Comparison of ENCODE assay signal across 8 cellular contexts in genomic region chr17:64357191-64357981, GRCh38. TPM values are rescaled to one million over a fixed set of nuclear protein-coding genes. Genes with fewer than 3 reads are reported as not detected.
A peak's percentile ranks its signal among the peaks of the same experiment; 100 is the strongest.
DNase-seq lines count a peak whose midpoint lies in the region; ATAC-seq and TF ChIP-seq lines count a peak whose summit lies in the region.

No MANE protein-coding gene starts in this region.

- intact Hi-C loops in activated T-helper 2 cell treated with anti-CD3 and anti-CD28 coated beads, Interferon-gamma antibody, Interleukin-2, Interleukin-4, amounts not matched to agents 10 μg/mL and 5 μg/mL and 100 μg/mL, durations not matched to agents 14 hours and 24 hours and 36 hours (cut with micrococcal nuclease) = no loop called here
- intact Hi-C loops in A673 (cut with micrococcal nuclease; ENCODE audit: unreplicated experiment) = no loop called here

- no peaks in the 10 kb centered on the region for H3K36me3 Mint-ChIP-seq in activated T-helper 2 cell treated with anti-CD3 and anti-CD28 coated beads, Interferon-gamma antibody, Interleukin-2, Interleukin-4, amounts not matched to agents 10 μg/mL and 5 μg/mL and 100 μg/mL, durations not matched to agents 14 hours and 24 hours and 36 hours (ENCODE audit: low read depth)

- H3K9me3 ChIP-seq in HEK293 (ENCODE audit: control insufficient read depth, insufficient read depth, low read depth, low read length) = no peaks in the 10 kb centered on the region
- no peaks in the 10 kb centered on the region for H3K9me3 ChIP-seq in SJSA1 (replicated peaks)
- no peaks in the 10 kb centered on the region for H3K9me3 ChIP-seq in A673 (ENCODE audit: low read depth, low read length, poor library complexity, severe bottlenecking)

- H3K27me3 ChIP-seq in SJSA1 (replicated peaks) = peaks cover 8% of the 10 kb centered on the region; the same call in 1 of the 2 replicates
- H3K27me3 ChIP-seq in A673 (replicated peaks; ENCODE audit: insufficient read depth, low read depth, low read length, poor library complexity) = no peaks in the 10 kb centered on the region

- no TSS peak for BruUV-seq in A673 (replicated peaks; lab: Mats Ljungman, UMichigan)

- H3K36me3 ChIP-seq in HEK293 (ENCODE audit: control insufficient read depth in 2 of 2, insufficient read depth in 1 of 2, low read length in 2 of 2) (no peaks in the 10 kb centered on the region), SJSA1 (no peaks in the 10 kb centered on the region), A673 (ENCODE audit: insufficient read depth, low read length, poor library complexity, severe bottlenecking) (no peaks in the 10 kb centered on the region)

- H3K9me3 Mint-ChIP-seq in activated T-helper 2 cell treated with anti-CD3 and anti-CD28 coated beads, Interferon-gamma antibody, Interleukin-2, Interleukin-4, amounts not matched to agents 10 μg/mL and 5 μg/mL and 100 μg/mL, durations not matched to agents 14 hours and 24 hours and 36 hours = no peaks in the 10 kb centered on the region

- peaks cover 4% of the 10 kb centered on the region for H3K27me3 Mint-ChIP-seq in activated T-helper 2 cell treated with anti-CD3 and anti-CD28 coated beads, Interferon-gamma antibody, Interleukin-2, Interleukin-4, amounts not matched to agents 10 μg/mL and 5 μg/mL and 100 μg/mL, durations not matched to agents 14 hours and 24 hours and 36 hours (ENCODE audit: low read depth)

- H3K27ac Mint-ChIP-seq in activated T-helper 2 cell treated with anti-CD3 and anti-CD28 coated beads, Interferon-gamma antibody, Interleukin-2, Interleukin-4, amounts not matched to agents 10 μg/mL and 5 μg/mL and 100 μg/mL, durations not matched to agents 14 hours and 24 hours and 36 hours = no peak overlapping the region

- POLR2A ChIA-PET in HEK293 (lab: Yijun Ruan, JAX) (no interaction called here), A673 (lab: Charles Lee; ENCODE audit: low non-redundant PET) (no interaction called here)

- no peak overlapping the region for H3K27ac ChIP-seq in HEK293 (ENCODE audit: extremely low read depth, low read depth, low read length)
- no peak overlapping the region for H3K27ac ChIP-seq in SJSA1
- peak overlapping the region in 19 of 21 experiments; percentile 5 to 76 (median 56) for H3K27ac ChIP-seq in skin epidermis
- no peak overlapping the region for H3K27ac ChIP-seq in A673 (ENCODE audit: low read depth, low read length, poor library complexity, severe bottlenecking)

- H3K4me1 ChIP-seq in HEK293 (ENCODE audit: control insufficient read depth, insufficient read depth, low read length) (no peaks in the 10 kb centered on the region), SJSA1 (replicated peaks) (peaks cover 14% of the 10 kb centered on the region), A673 (ENCODE audit: insufficient read depth, low read length, poor library complexity, severe bottlenecking) (no peaks in the 10 kb centered on the region)

- H3K4me3 Mint-ChIP-seq in activated T-helper 2 cell treated with anti-CD3 and anti-CD28 coated beads, Interferon-gamma antibody, Interleukin-2, Interleukin-4, amounts not matched to agents 10 μg/mL and 5 μg/mL and 100 μg/mL, durations not matched to agents 14 hours and 24 hours and 36 hours (ENCODE audit: low read depth) = no peak overlapping the region

- ATAC-seq in GM21515 (IDR thresholded peaks at IDR 0.05; ENCODE audit: unreplicated experiment) = no peak

- CTCF ChIA-PET in HEK293 (lab: Yijun Ruan, JAX) (interaction anchor here (0.9 to 1.0 kb wide), 4 partner anchors 12 to 417 kb away, joined by 3 to 5 read pairs (median 4); no protein-coding TSS in a partner anchor), A673 (lab: Charles Lee) (no interaction called here)

- TF ChIP-seq CTCF in HEK293 (tag by site-specific recombination; IDR thresholded peaks at IDR 0.05) = no peak
- TF ChIP-seq CTCF in fibroblast of villous mesenchyme (IDR thresholded peaks at IDR 0.05; ENCODE audit: insufficient read depth, low read depth, low read length) = peak; percentile 4
- no peak for TF ChIP-seq CTCF in A673 (conservative IDR thresholded peaks at IDR 0.05; ENCODE audit: low read depth, low read length)

- H3K4me3 ChIP-seq in HEK293 (ENCODE audit: low read depth, low read length) = no peak overlapping the region
- no peak overlapping the region for H3K4me3 ChIP-seq in SJSA1
- H3K4me3 ChIP-seq in fibroblast of villous mesenchyme (ENCODE audit: low read depth, low read length) = no peak overlapping the region
- no peak overlapping the region for H3K4me3 ChIP-seq in skin epidermis
- H3K4me3 ChIP-seq in A673 (ENCODE audit: low read depth, low read length, poor library complexity, severe bottlenecking) = no peak overlapping the region

- DNase-seq in SJSA1 (ENCODE audit: low read depth in 1 of 2, low spot score in 2 of 2) = peak; percentile 67 to 78
- DNase-seq in fibroblast of villous mesenchyme (ENCODE audit: low read depth) = peak; percentile 98
- DNase-seq in activated T-helper 2 cell treated with anti-CD3 and anti-CD28 coated beads, Interferon-gamma antibody, Interleukin-2, Interleukin-4, amounts not matched to agents 10 μg/mL and 5 μg/mL and 100 μg/mL, durations not matched to agents 14 hours and 24 hours and 36 hours (ENCODE audit: low spot score) = no peak
- DNase-seq in A673 (ENCODE audit: low spot score) = no peak
- no peak for DNase-seq in DMS114 treated with DMSO at 0.1 percent for 48 hours (lab: John Stamatoyannopoulos, UW; ENCODE audit: unreplicated experiment)

- peaks cover 4% of the 10 kb centered on the region for H3K4me1 Mint-ChIP-seq in activated T-helper 2 cell treated with anti-CD3 and anti-CD28 coated beads, Interferon-gamma antibody, Interleukin-2, Interleukin-4, amounts not matched to agents 10 μg/mL and 5 μg/mL and 100 μg/mL, durations not matched to agents 14 hours and 24 hours and 36 hours (ENCODE audit: low read depth)

TF ChIP-seq in HEK293, 187 proteins besides CTCF, POLR2A, EP300 and RAD21:
- TF ChIP-seq PRDM10 (tag by site-specific recombination; IDR thresholded peaks at IDR 0.05) (0 out of 2 replicates have a peak, but pooled peaks have one; percentile 29), ZBTB17 (tag by site-specific recombination; IDR thresholded peaks at IDR 0.05) (no peak)

RNA-seq across cellular contexts. Expression of gene PECAM1, which starts 33.3 kb away (rescaled TPM):
- not detected in 2 replicates for total RNA-seq in SJSA1 (2014; rRNA removed; shearing (Covaris generic))
- total RNA-seq in fibroblast of villous mesenchyme (under 0.01 TPM in 2 replicates), A673 (2021) (0.39 and 0.60 TPM in 2 replicates)
- 9.8 and 11.1 TPM in 2 replicates for total RNA-seq in activated T-helper 2 cell treated with anti-CD3 and anti-CD28 coated beads, Interferon-gamma antibody, Interleukin-2, Interleukin-4, amounts not matched to agents 10 μg/mL and 5 μg/mL and 100 μg/mL, durations not matched to agents 14 hours and 24 hours and 36 hours

Comparison
In these comparisons a context has a peak if more than half of its experiments do, and no peak if none do; other contexts are left out.
1. H3K27ac ChIP-seq: peak in skin epidermis (19 of 21); none in HEK293 (single experiment), SJSA1 (single experiment) and A673 (single experiment).
2. DNase-seq: peak in SJSA1 (2 of 2) and fibroblast of villous mesenchyme (single experiment); none in activated T-helper 2 cell treated with anti-CD3 and anti-CD28 coated beads, Interferon-gamma antibody, Interleukin-2, Interleukin-4, amounts not matched to agents 10 μg/mL and 5 μg/mL and 100 μg/mL, durations not matched to agents 14 hours and 24 hours and 36 hours (single experiment), A673 (single experiment) and DMS114 treated with DMSO at 0.1 percent for 48 hours (single experiment).